ENCODE assay signal across 8 cellular contexts in genomic region chr17:76523084-76524037, GRCh38. TPM values are rescaled to one million over a fixed set of nuclear protein-coding genes. Genes with fewer than 3 reads are reported as not detected.
DNase-seq lines count a peak whose midpoint lies in the region; ATAC-seq and TF ChIP-seq lines count a peak whose summit lies in the region.

No MANE protein-coding gene starts in this region.

- peaks cover 36% of the 10 kb centered on the region for H3K4me1 ChIP-seq in suprapubic skin

- ATAC-seq in HG03565 (IDR thresholded peaks at IDR 0.05; ENCODE audit: unreplicated experiment) (peak; percentile 59), HG02623 (IDR thresholded peaks at IDR 0.05; ENCODE audit: unreplicated experiment) (no peak)

- H3K4me3 ChIP-seq in suprapubic skin: no peak overlapping the region

- no peaks in the 10 kb centered on the region for H3K36me3 ChIP-seq in suprapubic skin

- no peaks in the 10 kb centered on the region for H3K27me3 ChIP-seq in suprapubic skin

- H3K9me3 ChIP-seq in suprapubic skin: no peaks in the 10 kb centered on the region

- TF ChIP-seq POLR2A in suprapubic skin (IDR thresholded peaks at IDR 0.05): no peak

- TF ChIP-seq EP300 in suprapubic skin (IDR thresholded peaks at IDR 0.05): no peak

- 30% methylated on average over 19 of the region's 35 CpGs for WGBS in suprapubic skin

- H3K27ac ChIP-seq in suprapubic skin: no peak overlapping the region

- TF ChIP-seq CTCF in suprapubic skin (IDR thresholded peaks at IDR 0.05): peak; percentile 99

- DNase-seq in DMS153 (lab: John Stamatoyannopoulos, UW): peak; percentile 13
- peak; percentile 74 for DNase-seq in OCI-M1 (lab: John Stamatoyannopoulos, UW)
- peak; percentile 86 to 92 for DNase-seq in activated T-cell treated with anti-CD3 and anti-CD28 coated beads, Interleukin-2, amount 50 U/mL, for 48 hours
- peak; percentile 44 for DNase-seq in fibroblast of peridontal ligament (ENCODE audit: extremely low read depth)
- peak in 46 of 56 donors; percentile 20 to 79 (median 49) for DNase-seq in nucleus accumbens (lab: John Stamatoyannopoulos, UW)
- DNase-seq in suprapubic skin (ENCODE audit: low spot score in 2 of 2): no peak

RNA-seq across cellular contexts. Expression of gene CYGB, which starts 14.1 kb away (rescaled TPM):
- 10 to 100 TPM in 2 of 4 donors, 1 to 10 TPM in 2; 2.8 to 18.2 (median 10.4) TPM for total RNA-seq in suprapubic skin

RNA-seq across cellular contexts. Expression of gene PRCD, which starts 16.5 kb away (rescaled TPM):
- 1 to 10 TPM in 3 of 4 donors, not detected in 1; 1.3 to 2.8 (median 2.2) TPM for total RNA-seq in suprapubic skin

RNA-seq across cellular contexts. Expression of gene RHBDF2, which starts 22.1 kb away (rescaled TPM):
- total RNA-seq in suprapubic skin: 10 to 100 TPM; 45.9 to 82.6 (median 52.6) TPM

RNA-seq across cellular contexts. Expression of gene AANAT, which starts 56.0 kb away (rescaled TPM):
- total RNA-seq in suprapubic skin: not detected

Comparison
In these comparisons a context has a peak if more than half of its experiments do, and no peak if none do; other contexts are left out.
1. DNase-seq: peak in DMS153 (single experiment), OCI-M1 (single experiment), activated T-cell treated with anti-CD3 and anti-CD28 coated beads, Interleukin-2, amount 50 U/mL, for 48 hours (2 of 2), fibroblast of peridontal ligament (single experiment) and nucleus accumbens (46 of 56); none in suprapubic skin (0 of 2).